ENCODE assay signal across 1 cellular context in genomic region chr1:223018534-223018933, GRCh38.
A peak's percentile ranks its signal among the peaks of the same experiment; 100 is the strongest.
TF ChIP-seq lines count a peak whose summit lies in the region.

No MANE protein-coding gene starts in this region.

TF ChIP-seq in WTC11, 78 proteins besides CTCF, POLR2A, EP300 and RAD21 (continued from another document and continues in another):
- TF ChIP-seq IRF1 (CRISPR knock-in tag; IDR thresholded peaks at IDR 0.05) = no peak
- TF ChIP-seq TP53 (CRISPR knock-in tag; IDR thresholded peaks at IDR 0.05) = no peak
- TF ChIP-seq AFF4 (CRISPR knock-in tag; IDR thresholded peaks at IDR 0.05; ENCODE audit: borderline replicate concordance) = no peak
- no peak for TF ChIP-seq NR3C1 (CRISPR knock-in tag; conservative IDR thresholded peaks at IDR 0.05; ENCODE audit: low read depth)
- TF ChIP-seq PRRX2 (CRISPR knock-in tag; IDR thresholded peaks at IDR 0.05) = peak; percentile 11; the same call in 1 of the 2 replicates
- TF ChIP-seq TCF7 (CRISPR knock-in tag; IDR thresholded peaks at IDR 0.05; ENCODE audit: low read depth) = no peak
- no peak for TF ChIP-seq ATF3 (CRISPR knock-in tag; conservative IDR thresholded peaks at IDR 0.05)
- no peak for TF ChIP-seq STAT6 (CRISPR knock-in tag; conservative IDR thresholded peaks at IDR 0.05; ENCODE audit: low read depth)
- no peak for TF ChIP-seq SMAD3 (CRISPR knock-in tag; IDR thresholded peaks at IDR 0.05; ENCODE audit: borderline replicate concordance)
- no peak for TF ChIP-seq FOXP4 (CRISPR knock-in tag; IDR thresholded peaks at IDR 0.05)
- TF ChIP-seq ZNF232 (CRISPR knock-in tag; IDR thresholded peaks at IDR 0.05) = no peak
- TF ChIP-seq RORB (CRISPR knock-in tag; IDR thresholded peaks at IDR 0.05) = no peak
- TF ChIP-seq USF1 (CRISPR knock-in tag; IDR thresholded peaks at IDR 0.05) = no peak
- TF ChIP-seq SP1 (CRISPR knock-in tag; conservative IDR thresholded peaks at IDR 0.05) = no peak
- TF ChIP-seq PREB (CRISPR knock-in tag; IDR thresholded peaks at IDR 0.05; ENCODE audit: borderline replicate concordance) = no peak
- peak; percentile 77 for TF ChIP-seq AR (CRISPR knock-in tag; IDR thresholded peaks at IDR 0.05)
- peak; percentile 31; the same call in 1 of the 2 replicates for TF ChIP-seq ZNF425 (CRISPR knock-in tag; conservative IDR thresholded peaks at IDR 0.05)
- TF ChIP-seq IRF2 (CRISPR knock-in tag; IDR thresholded peaks at IDR 0.05; ENCODE audit: borderline replicate concordance, low read depth) = no peak
- TF ChIP-seq MYBL2 (CRISPR knock-in tag; IDR thresholded peaks at IDR 0.05) = no peak
- no peak for TF ChIP-seq ELF4 (CRISPR knock-in tag; IDR thresholded peaks at IDR 0.05; ENCODE audit: low read depth)
- no peak for TF ChIP-seq HMGXB4 (CRISPR knock-in tag; IDR thresholded peaks at IDR 0.05)
- TF ChIP-seq ATF1 (CRISPR knock-in tag; IDR thresholded peaks at IDR 0.05) = peak; percentile 61; the same call in 1 of the 2 replicates
- no peak for TF ChIP-seq FOXK1 (CRISPR knock-in tag; IDR thresholded peaks at IDR 0.05)
- TF ChIP-seq GABPB1 (CRISPR knock-in tag; IDR thresholded peaks at IDR 0.05) = no peak
- TF ChIP-seq USF2 (CRISPR knock-in tag; IDR thresholded peaks at IDR 0.05) = no peak
- no peak for TF ChIP-seq NR1H2 (CRISPR knock-in tag; IDR thresholded peaks at IDR 0.05)
- TF ChIP-seq ZNF532 (CRISPR knock-in tag; IDR thresholded peaks at IDR 0.05; ENCODE audit: borderline replicate concordance) = no peak
- no peak for TF ChIP-seq CREM (CRISPR knock-in tag; IDR thresholded peaks at IDR 0.05)
- no peak for TF ChIP-seq FOXP1 (CRISPR knock-in tag; IDR thresholded peaks at IDR 0.05; ENCODE audit: borderline replicate concordance)
